20 cellular contexts compared by ENCODE assay signal in genomic region chr17:11384131-11384530, GRCh38.
"Had no signal": no experiment of that assay in that cellular context is flagged by ENCODE, and none has a peak within 500 bp of the region (broad histone marks: within the 10 kb centered on the region; RNA-seq: fewer than 3 reads in every experiment).

No MANE protein-coding gene starts in this region.

- H3K4me3 ChIP-seq: MG63 had no signal

- H3K27me3 ChIP-seq: MG63 had no signal

- H3K27ac ChIP-seq: RWPE1 had no signal

- ATAC-seq: HepG2, SK-N-SH treated with all-trans-retinoic acid at 6 μM for 48 hours had no signal

- H3K36me3 ChIP-seq: MG63 had no signal

- H3K9me3 ChIP-seq: MG63 had no signal

- DNase-seq: IMR-90, Karpas-422, KG1, MG63, NCI-H1092 treated with DMSO at 0.1 percent for 48 hours, NCI-H1436, NCI-H187, NCI-H2029, NCI-H2081 treated with DMSO at 0.1 percent for 48 hours, NCI-H2171, NCI-H226, NCI-H446, NCI-H510A, NCI-H524 treated with DMSO at 0.1 percent for 48 hours, NCI-H69, NCI-H774, SHP77 had no signal
